25 cellular contexts compared by ENCODE assay signal in genomic region chr2:177545143-177545542, GRCh38.
DNase-seq lines count a peak whose midpoint lies in the region; ATAC-seq, FAIRE-seq and TF ChIP-seq lines count a peak whose summit lies in the region.
"Had no signal": no experiment of that assay in that cellular context is flagged by ENCODE, and none has a peak within 500 bp of the region (broad histone marks: within the 10 kb centered on the region; RNA-seq: fewer than 3 reads in every experiment).

No MANE protein-coding gene starts in this region.

- TF ChIP-seq CTCF in GM12865 (IDR thresholded peaks at IDR 0.05; ENCODE audit: insufficient read depth, low read depth, low read length, missing control alignments) (no peak), MM.1S (IDR thresholded peaks at IDR 0.05; ENCODE audit: low read length) (no peak), GM12878 (IDR thresholded peaks at IDR 0.05 in 2 of 3, conservative IDR thresholded peaks at IDR 0.05 in 1 of 3; ENCODE audit: control insufficient read depth in 2 of 3, extremely low read depth in 1 of 3, insufficient read depth in 1 of 3, low read depth in 3 of 3, low read length in 3 of 3) (no peak), GM10266 (IDR thresholded peaks at IDR 0.05; ENCODE audit: control insufficient read depth, insufficient read depth, low read depth, missing control alignments) (no peak)

- 59% methylated on average over 3 of the region's 3 CpGs for WGBS in GM12878 (ENCODE audit: insufficient coverage, insufficient replicate concordance, low lambda C conversion rate, missing lambda C conversion rate)

- no peak overlapping the region for H2AFZ ChIP-seq in MM.1S (ENCODE audit: low read length)
- no peak overlapping the region for H2AFZ ChIP-seq in GM12878 (ENCODE audit: control insufficient read depth, low read depth, low read length)
- H2AFZ ChIP-seq: GM23248 had no signal

- in situ Hi-C loops in GM12878 (cut with MboI), result no loop called here

- H3F3A ChIP-seq in MM.1S (ENCODE audit: insufficient read depth, low read length), result peaks cover 48% of the 10 kb centered on the region

- H3K9me3 ChIP-seq in MM.1S (replicated peaks; ENCODE audit: insufficient read depth, low read length) (no peaks in the 10 kb centered on the region), GM12878 (replicated peaks; ENCODE audit: control insufficient read depth, insufficient read depth, low read length) (peaks cover 3% of the 10 kb centered on the region; the same call in 1 of the 3 replicates)
- H3K9me3 ChIP-seq: Peyer's patch had no signal

- TF ChIP-seq POLR2A in GM12878 (IDR thresholded peaks at IDR 0.05; ENCODE audit: low read depth, low read length), result no peak

- H3K36me3 ChIP-seq in MM.1S (replicated peaks; ENCODE audit: insufficient read depth, low read length) (no peaks in the 10 kb centered on the region), GM12878 (ENCODE audit: control insufficient read depth in 2 of 2, insufficient read depth in 2 of 2, low read length in 1 of 2) (no peaks in the 10 kb centered on the region)
- H3K36me3 ChIP-seq: Peyer's patch had no signal

- intact Hi-C loops in activated CD4-positive, alpha-beta memory T cell treated with anti-CD3 and anti-CD28 coated beads for 36 hours (cut with micrococcal nuclease), result no loop called here
- intact Hi-C loops in GM12878 (cut with micrococcal nuclease; ENCODE audit: unreplicated experiment), result no loop called here

- BruUV-seq in GM12878 (replicated peaks; lab: Mats Ljungman, UMichigan), result no TSS peak

- H3K4me1 ChIP-seq in MM.1S (ENCODE audit: low read length) (peaks cover 78% of the 10 kb centered on the region), GM12878 (ENCODE audit: control insufficient read depth, insufficient read depth, low read length) (peaks cover 41% of the 10 kb centered on the region)
- H3K4me1 ChIP-seq: Peyer's patch had no signal

- H3K36me3 Mint-ChIP-seq in activated CD4-positive, alpha-beta memory T cell treated with anti-CD3 and anti-CD28 coated beads, Interleukin-2, amount 10 ng/mL, durations not matched to agents 7 days and 5 days (ENCODE audit: low read depth), result peaks cover 14% of the 10 kb centered on the region
- H3K36me3 Mint-ChIP-seq in activated CD4-positive, alpha-beta memory T cell treated with anti-CD3 and anti-CD28 coated beads for 36 hours, result peaks cover 4% of the 10 kb centered on the region
- H3K36me3 Mint-ChIP-seq: CD8-positive, alpha-beta T cell had no signal

- H3K27ac ChIP-seq in MM.1S (ENCODE audit: low read length) (peak overlapping the region; percentile 76), GM12878 (ENCODE audit: control insufficient read depth, insufficient read depth) (no peak overlapping the region)
- H3K27ac ChIP-seq: 22Rv1, GM23248, HL-60, KMS-11, Peyer's patch had no signal

- peaks cover 54% of the 10 kb centered on the region for H3K4me1 Mint-ChIP-seq in activated CD4-positive, alpha-beta memory T cell treated with anti-CD3 and anti-CD28 coated beads, Interleukin-2, amount 10 ng/mL, durations not matched to agents 7 days and 5 days
- H3K4me1 Mint-ChIP-seq in activated CD4-positive, alpha-beta memory T cell treated with anti-CD3 and anti-CD28 coated beads for 36 hours (ENCODE audit: low read depth), result peaks cover 9% of the 10 kb centered on the region

- H4K20me1 ChIP-seq in MM.1S (ENCODE audit: insufficient read depth, low read length), result no peaks in the 10 kb centered on the region
- H4K20me1 ChIP-seq in GM12878 (ENCODE audit: control insufficient read depth, insufficient read depth), result no peaks in the 10 kb centered on the region

- peak overlapping the region; percentile 22 for H3K27ac Mint-ChIP-seq in activated CD4-positive, alpha-beta memory T cell treated with anti-CD3 and anti-CD28 coated beads, Interleukin-2, amount 10 ng/mL, durations not matched to agents 7 days and 5 days
- no peak overlapping the region for H3K27ac Mint-ChIP-seq in activated CD4-positive, alpha-beta memory T cell treated with anti-CD3 and anti-CD28 coated beads for 36 hours
- H3K27ac Mint-ChIP-seq: CD8-positive, alpha-beta T cell had no signal

- TF ChIP-seq EP300 in GM12878 (IDR thresholded peaks at IDR 0.05; ENCODE audit: borderline replicate concordance in 1 of 2, control insufficient read depth in 1 of 2, low read depth in 2 of 2, low read length in 2 of 2), result no peak

- POLR2A ChIA-PET in activated CD4-positive, alpha-beta memory T cell treated with anti-CD3 and anti-CD28 coated beads, Interleukin-2, amount 10 ng/mL, durations not matched to agents 7 days and 5 days (lab: Charles Lee), result interaction anchor here (0.7 to 1.1 kb wide), 2 partner anchors 10 to 151 kb away, joined by 3 read pairs; no protein-coding TSS in a partner anchor
- POLR2A ChIA-PET in activated CD4-positive, alpha-beta memory T cell treated with anti-CD3 and anti-CD28 coated beads for 36 hours (lab: Charles Lee), result no interaction called here
- POLR2A ChIA-PET in GM12878 (lab: Charles Lee), result no interaction called here

- SMC1A ChIA-PET in GM12878 (lab: Charles Lee; ENCODE audit: uncharacterized antibody, unreplicated experiment), result interaction anchor here (0.6 to 1.4 kb wide), 4 partner anchors 10 to 55 kb away, joined by 3 to 6 read pairs (median 4); no protein-coding TSS in a partner anchor

- CTCF ChIA-PET in activated CD4-positive, alpha-beta memory T cell treated with anti-CD3 and anti-CD28 coated beads, Interleukin-2, amount 10 ng/mL, durations not matched to agents 7 days and 5 days (lab: Charles Lee), result no interaction called here
- CTCF ChIA-PET in activated CD4-positive, alpha-beta memory T cell treated with anti-CD3 and anti-CD28 coated beads for 36 hours (lab: Charles Lee), result no interaction called here
- CTCF ChIA-PET in GM12878 (lab: Yijun Ruan, JAX), result interaction anchor here (0.6 to 1.2 kb wide), 3 partner anchors 11 to 380 kb away, joined by 3 to 6 read pairs (median 3); no protein-coding TSS in a partner anchor

- H3K4me2 ChIP-seq in MM.1S (ENCODE audit: low read depth, low read length) (peak overlapping the region; percentile 58), GM12878 (ENCODE audit: control insufficient read depth, insufficient read depth) (no peak overlapping the region)
- H3K4me2 ChIP-seq: KMS-11 had no signal

- H3K4me3 ChIP-seq in GM12865 (ENCODE audit: low read depth, low read length), result no peak overlapping the region
- H3K4me3 ChIP-seq in MM.1S (ENCODE audit: low read length), result peak overlapping the region; percentile 18; the same call in 1 of the 2 replicates
- H3K4me3 ChIP-seq in GM12878, result no peak overlapping the region
- H3K4me3 ChIP-seq: GM23248, Peyer's patch had no signal

- no peak for TF ChIP-seq RAD21 in GM12878 (IDR thresholded peaks at IDR 0.05; ENCODE audit: insufficient read depth, low read depth, low read length)

- RAD21 ChIA-PET in GM12878 (lab: Charles Lee; ENCODE audit: unreplicated experiment), result no interaction called here

- DNase-seq in activated CD4-positive, alpha-beta memory T cell treated with anti-CD3 and anti-CD28 coated beads, Interleukin-2, amount 10 ng/mL, durations not matched to agents 7 days and 5 days, result no peak
- no peak for DNase-seq in activated CD4-positive, alpha-beta memory T cell treated with anti-CD3 and anti-CD28 coated beads for 36 hours
- DNase-seq in GM12865 (ENCODE audit: low read depth) (peak; percentile 10), MM.1S (peak; percentile 77), GM12878 (ENCODE audit: low read depth, low spot score) (no peak), GM10266 (ENCODE audit: extremely low spot score) (no peak), HPDE6-E6E7 (ENCODE audit: extremely low spot score) (no peak)
- DNase-seq: C1 segment of cervical spinal cord; CD8-positive, alpha-beta T cell; GDM1; GM23248; IMR-90; NCI-H1105 treated with DMSO at 0.1 percent for 48 hours; NCI-H2081; NCI-H2171; NCI-H345; NCI-H524; NCI-H774; Peyer's patch had no signal

- no peak for FAIRE-seq in GM12878 (lab: Jason Lieb, UNC)
- FAIRE-seq: HTR-8/SVneo had no signal

- no peaks in the 10 kb centered on the region for H3K27me3 Mint-ChIP-seq in activated CD4-positive, alpha-beta memory T cell treated with anti-CD3 and anti-CD28 coated beads, Interleukin-2, amount 10 ng/mL, durations not matched to agents 7 days and 5 days
- no peaks in the 10 kb centered on the region for H3K27me3 Mint-ChIP-seq in activated CD4-positive, alpha-beta memory T cell treated with anti-CD3 and anti-CD28 coated beads for 36 hours

- ATAC-seq in GM12878 (no peak), GM19397 (IDR thresholded peaks at IDR 0.05; ENCODE audit: unreplicated experiment) (no peak)
- ATAC-seq: CD8-positive, alpha-beta T cell; HCT116 had no signal

- H3K9me2 ChIP-seq in MM.1S (replicated peaks; ENCODE audit: insufficient read depth, low read length), result no peaks in the 10 kb centered on the region

- H3K27me3 ChIP-seq in MM.1S (replicated peaks; ENCODE audit: insufficient read depth, low read length), result no peaks in the 10 kb centered on the region
- no peaks in the 10 kb centered on the region for H3K27me3 ChIP-seq in GM12878 (replicated peaks in 1 of 2; ENCODE audit: control insufficient read depth in 2 of 2, insufficient read depth in 2 of 2, low read length in 1 of 2)
- H3K27me3 ChIP-seq: Peyer's patch had no signal

- no peak overlapping the region for H3K4me3 Mint-ChIP-seq in activated CD4-positive, alpha-beta memory T cell treated with anti-CD3 and anti-CD28 coated beads, Interleukin-2, amount 10 ng/mL, durations not matched to agents 7 days and 5 days
- no peak overlapping the region for H3K4me3 Mint-ChIP-seq in activated CD4-positive, alpha-beta memory T cell treated with anti-CD3 and anti-CD28 coated beads for 36 hours
- H3K4me3 Mint-ChIP-seq: CD8-positive, alpha-beta T cell had no signal

- H3K9ac ChIP-seq in MM.1S (ENCODE audit: low read length), result peak overlapping the region; percentile 22; the same call in 1 of the 2 replicates
- H3K9ac ChIP-seq in GM12878 (ENCODE audit: control insufficient read depth, insufficient read depth, low read length), result no peak overlapping the region
- H3K9ac ChIP-seq: GM23248, KMS-11 had no signal

- H3K79me2 ChIP-seq in MM.1S (ENCODE audit: low read length), result no peaks in the 10 kb centered on the region
- H3K79me2 ChIP-seq in GM12878 (ENCODE audit: control insufficient read depth, insufficient read depth, low read length), result no peaks in the 10 kb centered on the region

- peaks cover 4% of the 10 kb centered on the region for H3K9me3 Mint-ChIP-seq in activated CD4-positive, alpha-beta memory T cell treated with anti-CD3 and anti-CD28 coated beads, Interleukin-2, amount 10 ng/mL, durations not matched to agents 7 days and 5 days
- peaks cover 4% of the 10 kb centered on the region for H3K9me3 Mint-ChIP-seq in activated CD4-positive, alpha-beta memory T cell treated with anti-CD3 and anti-CD28 coated beads for 36 hours
- H3K9me3 Mint-ChIP-seq: CD8-positive, alpha-beta T cell had no signal

TF ChIP-seq in GM12878, 131 proteins besides CTCF, POLR2A, EP300 and RAD21:
- TF ChIP-seq SRF (IDR thresholded peaks at IDR 0.05; ENCODE audit: low read depth in 2 of 2, low read length in 2 of 2) (peak; percentile 84 to 96), EGR1 (IDR thresholded peaks at IDR 0.05; ENCODE audit: borderline replicate concordance in 1 of 2, low read depth in 2 of 2, low read length in 2 of 2) (no peak)

Comparison
In these comparisons a context has a peak if more than half of its experiments do, and no peak if none do; other contexts are left out.
1. DNase-seq: peak in GM12865 (single experiment) and MM.1S (single experiment); none in activated CD4-positive, alpha-beta memory T cell treated with anti-CD3 and anti-CD28 coated beads, Interleukin-2, amount 10 ng/mL, durations not matched to agents 7 days and 5 days (single experiment), activated CD4-positive, alpha-beta memory T cell treated with anti-CD3 and anti-CD28 coated beads for 36 hours (single experiment), GM12878 (single experiment), GM10266 (single experiment) and HPDE6-E6E7 (single experiment).